ENCODE assay signal across 16 cellular contexts in the genomic region with DNA sequence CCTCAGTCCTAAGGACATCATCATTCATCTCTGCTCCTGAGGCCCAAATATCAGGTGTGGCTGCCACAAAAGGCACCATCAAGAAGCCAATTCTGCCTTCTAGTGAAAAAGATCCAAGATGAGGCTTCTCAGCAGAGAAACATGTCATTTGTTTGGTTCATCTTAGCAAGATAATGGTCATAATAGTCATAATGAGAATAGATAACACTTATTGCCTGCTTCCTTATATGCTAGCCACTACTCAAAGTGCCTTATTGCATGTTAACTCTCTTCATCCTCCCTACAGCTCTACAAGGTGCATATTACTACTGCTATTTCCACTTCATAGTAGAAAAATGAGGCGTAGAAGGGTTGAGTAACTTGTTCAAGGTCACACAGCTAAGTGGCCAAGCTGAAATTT. TPM values are rescaled to one million over a fixed set of nuclear protein-coding genes. Genes with fewer than 3 reads are reported as not detected.
DNase-seq lines count a peak whose midpoint lies in the region; TF ChIP-seq lines count a peak whose summit lies in the region.
"Had no signal": no experiment of that assay in that cellular context is flagged by ENCODE, and none has a peak within 500 bp of the region (broad histone marks: within the 10 kb centered on the region; RNA-seq: fewer than 3 reads in every experiment).

No MANE protein-coding gene starts in this region.

- H3K27ac ChIP-seq in breast epithelium, result peak overlapping the region; percentile 83 to 95
- no peak overlapping the region for H3K27ac ChIP-seq in mammary epithelial cell (ENCODE audit: insufficient read depth, low read depth, low read length)
- H3K27ac ChIP-seq in cingulate gyrus (ENCODE audit: low read depth, low read length), result peak overlapping the region; percentile 33
- H3K27ac ChIP-seq in neural progenitor cell, result no peak overlapping the region
- H3K27ac ChIP-seq: KMS-11 had no signal

- DNase-seq in breast epithelium (ENCODE audit: low spot score in 2 of 2) (no peak), mammary epithelial cell (no peak), neural progenitor cell (ENCODE audit: low spot score) (no peak), type B pancreatic cell (ENCODE audit: extremely low spot score, unreplicated experiment) (no peak), nephron progenitor cell (no peak)
- DNase-seq in activated effector memory CD4-positive, alpha-beta T cell treated with Interleukin-2 at 50 U/mL for 16 hours, result no peak
- no peak for DNase-seq in NK-92 treated with Interleukin-12 subunit alpha and Interleukin-12 subunit beta, amount 100 ng/mL, for 24 hours (lab: John Stamatoyannopoulos, UW)
- DNase-seq: Caco-2; dermis blood vessel endothelial cell; H7; NCI-H1436 treated with DMSO at 0.1 percent for 48 hours; NCI-H345; stimulated activated CD4-positive, alpha-beta T cell treated with anti-CD3 and anti-CD28 coated beads, Interleukin-4, amount 100 ng/mL, for 1 hour; WERI-Rb-1 had no signal

- intact Hi-C loops in breast epithelium (cut with DNase I; ENCODE audit: low total_unique reads) (no loop called here), mammary epithelial cell (cut with micrococcal nuclease) (no loop called here)

- peaks cover 40% of the 10 kb centered on the region for H3F3A ChIP-seq in neural progenitor cell (ENCODE audit: low read depth)

- 76% methylated on average over 1 of the region's 1 CpG for WGBS in mammary epithelial cell (ENCODE audit: low coverage, missing lambda C conversion rate)

- H3K4me1 ChIP-seq in breast epithelium (peaks cover 12 to 49% of the 10 kb centered on the region in 2 donors), mammary epithelial cell (ENCODE audit: insufficient read depth, low read length) (peaks cover 41% of the 10 kb centered on the region), neural progenitor cell (peaks cover 51% of the 10 kb centered on the region)

- H3K9me3 Mint-ChIP-seq in neural progenitor cell (no peaks in the 10 kb centered on the region), type B pancreatic cell (no peaks in the 10 kb centered on the region), nephron progenitor cell (no peaks in the 10 kb centered on the region)

- CTCF ChIA-PET in mammary epithelial cell (lab: Charles Lee; ENCODE audit: low non-redundant PET), result no interaction called here

- no peak overlapping the region for H3K4me3 Mint-ChIP-seq in neural progenitor cell
- H3K4me3 Mint-ChIP-seq in type B pancreatic cell, result peak overlapping the region; percentile 9
- no peak overlapping the region for H3K4me3 Mint-ChIP-seq in nephron progenitor cell

- no peak overlapping the region for H3K4me3 ChIP-seq in breast epithelium
- H3K4me3 ChIP-seq in mammary epithelial cell (replicated peaks in 1 of 3; ENCODE audit: insufficient read depth in 1 of 3, low read depth in 2 of 3, low read length in 3 of 3), result no peak overlapping the region
- no peak overlapping the region for H3K4me3 ChIP-seq in neural progenitor cell

- H3K27me3 Mint-ChIP-seq in neural progenitor cell (ENCODE audit: insufficient read depth, low read depth) (peaks cover 9% of the 10 kb centered on the region), type B pancreatic cell (no peaks in the 10 kb centered on the region), nephron progenitor cell (ENCODE audit: low read depth, poor library complexity) (peaks cover 4% of the 10 kb centered on the region)

- no peak overlapping the region for H3K4me2 ChIP-seq in mammary epithelial cell (ENCODE audit: insufficient read depth, low read depth, low read length)
- no peak overlapping the region for H3K4me2 ChIP-seq in neural progenitor cell
- H3K4me2 ChIP-seq: KMS-11 had no signal

- H3K4me1 Mint-ChIP-seq in neural progenitor cell (peaks cover 76% of the 10 kb centered on the region), type B pancreatic cell (ENCODE audit: unreplicated experiment) (peaks cover 53% of the 10 kb centered on the region), nephron progenitor cell (peaks cover 76% of the 10 kb centered on the region)

- H4K20me1 ChIP-seq in mammary epithelial cell (ENCODE audit: insufficient read depth, low read length), result no peaks in the 10 kb centered on the region
- peaks cover 3% of the 10 kb centered on the region for H4K20me1 ChIP-seq in neural progenitor cell (ENCODE audit: low read depth)

- H3K79me2 ChIP-seq in mammary epithelial cell (ENCODE audit: insufficient read depth, low read length) (no peaks in the 10 kb centered on the region), neural progenitor cell (ENCODE audit: low read depth) (no peaks in the 10 kb centered on the region)

- H3K36me3 ChIP-seq in breast epithelium, result no peaks in the 10 kb centered on the region
- no peaks in the 10 kb centered on the region for H3K36me3 ChIP-seq in mammary epithelial cell (ENCODE audit: insufficient read depth, low read length)
- no peaks in the 10 kb centered on the region for H3K36me3 ChIP-seq in neural progenitor cell
- H3K36me3 ChIP-seq: WERI-Rb-1 had no signal

- H3K27me3 ChIP-seq in breast epithelium, result no peaks in the 10 kb centered on the region
- H3K27me3 ChIP-seq in mammary epithelial cell (ENCODE audit: insufficient read depth, low read length), result no peaks in the 10 kb centered on the region
- no peaks in the 10 kb centered on the region for H3K27me3 ChIP-seq in neural progenitor cell

- H2AFZ ChIP-seq in mammary epithelial cell (ENCODE audit: low read depth, low read length) (no peak overlapping the region), neural progenitor cell (replicated peaks) (no peak overlapping the region)

- peaks cover 5% of the 10 kb centered on the region for H3K36me3 Mint-ChIP-seq in neural progenitor cell
- no peaks in the 10 kb centered on the region for H3K36me3 Mint-ChIP-seq in type B pancreatic cell
- H3K36me3 Mint-ChIP-seq in nephron progenitor cell (ENCODE audit: low read depth), result no peaks in the 10 kb centered on the region

- dilution Hi-C loops in mammary epithelial cell (cut with HindIII; ENCODE audit: low sequenced_read_pairs), result loop anchor here (5.0 kb wide), 1 partner anchor 97 kb away; no protein-coding TSS in a partner anchor

- in situ Hi-C loops in mammary epithelial cell (cut with MboI; ENCODE audit: low sequenced_read_pairs in 2 of 2), result no loop called here

- no peak for TF ChIP-seq CTCF in breast epithelium (IDR thresholded peaks at IDR 0.05)
- TF ChIP-seq CTCF in mammary epithelial cell (conservative IDR thresholded peaks at IDR 0.05 in 1 of 2, IDR thresholded peaks at IDR 0.05 in 1 of 2; ENCODE audit: extremely low read depth in 1 of 2, insufficient read depth in 1 of 2, low read depth in 1 of 2, low read length in 2 of 2), result no peak
- no peak for TF ChIP-seq CTCF in neural progenitor cell (IDR thresholded peaks at IDR 0.05)
- TF ChIP-seq CTCF in type B pancreatic cell (conservative IDR thresholded peaks at IDR 0.05), result no peak
- TF ChIP-seq CTCF in nephron progenitor cell (IDR thresholded peaks at IDR 0.05), result no peak

- BruUV-seq in mammary epithelial cell (replicated peaks; lab: Mats Ljungman, UMichigan), result no TSS peak

- H3K9ac ChIP-seq in mammary epithelial cell (ENCODE audit: insufficient read depth, low read length) (no peak overlapping the region), neural progenitor cell (no peak overlapping the region)
- H3K9ac ChIP-seq: KMS-11 had no signal

- no peaks in the 10 kb centered on the region for H3K9me3 ChIP-seq in breast epithelium
- H3K9me3 ChIP-seq in mammary epithelial cell (replicated peaks; ENCODE audit: insufficient read depth, low read length), result no peaks in the 10 kb centered on the region
- H3K9me3 ChIP-seq in neural progenitor cell (ENCODE audit: low read depth), result no peaks in the 10 kb centered on the region
- H3K9me3 ChIP-seq: Caco-2 had no signal

- H3K27ac Mint-ChIP-seq in neural progenitor cell (peak overlapping the region; percentile 95), type B pancreatic cell (peak overlapping the region; percentile 33), nephron progenitor cell (no peak overlapping the region)

- TF ChIP-seq POLR2A in breast epithelium (IDR thresholded peaks at IDR 0.05), result no peak

RNA-seq across cellular contexts. Expression of a gene that starts 45.0 kb away (rescaled TPM):
- total RNA-seq in breast epithelium, result 10 to 100 TPM in 1 of 3 donors, 1 to 10 TPM in 2; 7.5 to 10.7 (median 8.2) TPM
- total RNA-seq in mammary epithelial cell, result 10 to 100 TPM; 17.7 to 48.4 TPM
- polyA plus RNA-seq in mammary epithelial cell, result 63.7 TPM
- 9.9 TPM for polyA minus RNA-seq in mammary epithelial cell
- total RNA-seq in neural progenitor cell (ENCODE audit: low replicate concordance), result 16.4 and 33.3 TPM in 2 replicates
- total RNA-seq in type B pancreatic cell (ENCODE audit: low replicate concordance), result 35.5 and 46.9 TPM in 2 replicates

Comparison
In these comparisons a context has a peak if more than half of its experiments do, and no peak if none do; other contexts are left out.
1. H3K27ac ChIP-seq: peak in breast epithelium (2 of 2) and cingulate gyrus (single experiment); none in mammary epithelial cell (single experiment) and neural progenitor cell (single experiment).